ENCODE assay signal across 8 cellular contexts in the genomic region with DNA sequence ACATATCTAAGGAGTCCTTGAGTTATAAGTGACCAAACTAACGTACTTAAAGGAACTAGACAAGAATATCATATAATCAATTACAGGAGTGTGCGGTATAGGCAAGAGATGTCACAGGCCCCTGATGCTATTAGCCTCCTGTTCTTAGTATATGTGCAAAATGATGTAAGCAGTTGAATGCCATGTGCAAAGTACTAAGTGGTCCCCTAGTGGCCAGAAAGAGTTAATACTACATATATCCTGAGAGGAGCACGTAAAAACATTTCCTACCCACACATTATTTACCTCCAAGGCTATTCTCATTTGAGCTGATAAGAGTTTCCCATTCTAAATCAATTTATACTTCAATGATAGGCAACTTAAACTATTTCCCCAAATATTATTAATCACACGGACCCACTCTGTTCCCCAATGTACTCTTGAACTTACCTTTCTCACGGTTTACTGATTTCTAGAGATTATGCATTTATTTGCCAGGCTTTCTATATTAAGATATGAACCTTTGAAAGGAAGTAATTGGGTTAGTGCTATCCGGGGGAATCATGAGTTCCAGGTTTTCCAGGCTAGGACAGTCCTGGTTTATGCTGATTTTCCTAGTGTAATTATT.
DNase-seq lines count a peak whose midpoint lies in the region; ATAC-seq and TF ChIP-seq lines count a peak whose summit lies in the region.

No MANE protein-coding gene starts in this region.

- H3K4me3 ChIP-seq in epithelial cell of proximal tubule (ENCODE audit: low read depth, low read length): no peak overlapping the region

- ATAC-seq in GM21390 (IDR thresholded peaks at IDR 0.05; ENCODE audit: unreplicated experiment) (peak; percentile 99), HG03520 (IDR thresholded peaks at IDR 0.05; ENCODE audit: unreplicated experiment) (peak; percentile 100)
- peak; percentile 36 for ATAC-seq in stimulated activated naive CD8-positive, alpha-beta T cell treated with anti-CD3 and anti-CD28 coated beads, Interleukin-15, Interleukin-2, amounts not matched to agents 100 U/mL and 50 U/mL, for 24 hours

- peak; percentile 73 for TF ChIP-seq CTCF in epithelial cell of proximal tubule (conservative IDR thresholded peaks at IDR 0.05; ENCODE audit: low read depth, low read length)

- DNase-seq in GM03348 (ENCODE audit: low spot score) (peak; percentile 48), NOMO-1 treated with DMSO at 0.1 percent for 48 hours (lab: John Stamatoyannopoulos, UW; ENCODE audit: unreplicated experiment) (peak; percentile 48), epithelial cell of proximal tubule (ENCODE audit: low read depth) (no peak), midbrain (lab: John Stamatoyannopoulos, UW) (no peak)
- DNase-seq in stimulated activated naive CD8-positive, alpha-beta T cell treated with anti-CD3 and anti-CD28 coated beads, Interleukin-15, Interleukin-2, amounts not matched to agents 100 U/mL and 50 U/mL, for 24 hours: no peak
- no peak for DNase-seq in effector CD8-positive, alpha-beta T cell (lab: John Stamatoyannopoulos, UW)

Comparison
In these comparisons a context has a peak if more than half of its experiments do, and no peak if none do; other contexts are left out.
1. DNase-seq: peak in GM03348 (single experiment) and NOMO-1 treated with DMSO at 0.1 percent for 48 hours (single experiment); none in epithelial cell of proximal tubule (single experiment), stimulated activated naive CD8-positive, alpha-beta T cell treated with anti-CD3 and anti-CD28 coated beads, Interleukin-15, Interleukin-2, amounts not matched to agents 100 U/mL and 50 U/mL, for 24 hours (single experiment), effector CD8-positive, alpha-beta T cell (single experiment) and midbrain (single experiment).
2. ATAC-seq: peak in every context shown above with its lines; median percentile 100 in HG03520; 99 in GM21390; 36 in stimulated activated naive CD8-positive, alpha-beta T cell treated with anti-CD3 and anti-CD28 coated beads, Interleukin-15, Interleukin-2, amounts not matched to agents 100 U/mL and 50 U/mL, for 24 hours.